Comparison of ENCODE assay signal across 1 cellular context in the genomic region with DNA sequence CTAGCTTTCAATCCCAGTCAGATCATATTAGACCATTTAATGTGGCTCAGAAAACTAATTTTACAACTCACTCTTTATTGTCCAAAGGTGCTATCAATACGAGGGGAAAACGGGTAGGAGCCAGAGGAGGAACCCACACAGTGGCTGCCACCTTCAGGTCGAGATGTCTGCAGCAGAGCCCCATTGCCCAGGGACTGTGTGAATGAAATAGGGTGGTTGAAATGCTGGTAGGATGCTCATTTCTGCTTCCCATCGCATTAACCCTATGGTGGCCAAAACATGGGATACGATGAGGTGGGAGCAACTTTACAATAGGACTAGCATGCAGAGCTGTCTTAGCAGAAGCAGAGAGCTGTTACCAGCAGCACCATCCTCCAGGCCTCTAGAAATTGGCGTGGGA.
TF ChIP-seq lines count a peak whose summit lies in the region.

No MANE protein-coding gene starts in this region.

TF ChIP-seq in GM23338, 12 proteins besides CTCF, POLR2A, EP300 and RAD21 (continued from another document):
- TF ChIP-seq ZNF331 (CRISPR knock-in tag; IDR thresholded peaks at IDR 0.05; ENCODE audit: low read depth) (no peak), REST (IDR thresholded peaks at IDR 0.05; ENCODE audit: unreplicated experiment) (no peak), EZH2 (IDR thresholded peaks at IDR 0.05; ENCODE audit: low read depth, unreplicated experiment) (no peak), POLR2AphosphoS5 (IDR thresholded peaks at IDR 0.05; ENCODE audit: low read depth) (no peak), EZH2phosphoT487 (IDR thresholded peaks at IDR 0.05; ENCODE audit: unreplicated experiment) (no peak), NANOG (IDR thresholded peaks at IDR 0.05; ENCODE audit: borderline replicate concordance) (no peak)
- TF ChIP-seq, protein P1, sequence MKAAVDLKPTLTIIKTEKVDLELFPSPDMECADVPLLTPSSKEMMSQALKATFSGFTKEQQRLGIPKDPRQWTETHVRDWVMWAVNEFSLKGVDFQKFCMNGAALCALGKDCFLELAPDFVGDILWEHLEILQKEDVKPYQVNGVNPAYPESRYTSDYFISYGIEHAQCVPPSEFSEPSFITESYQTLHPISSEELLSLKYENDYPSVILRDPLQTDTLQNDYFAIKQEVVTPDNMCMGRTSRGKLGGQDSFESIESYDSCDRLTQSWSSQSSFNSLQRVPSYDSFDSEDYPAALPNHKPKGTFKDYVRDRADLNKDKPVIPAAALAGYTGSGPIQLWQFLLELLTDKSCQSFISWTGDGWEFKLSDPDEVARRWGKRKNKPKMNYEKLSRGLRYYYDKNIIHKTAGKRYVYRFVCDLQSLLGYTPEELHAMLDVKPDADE (IDR thresholded peaks at IDR 0.05), result no peak
- TF ChIP-seq, protein P2, sequence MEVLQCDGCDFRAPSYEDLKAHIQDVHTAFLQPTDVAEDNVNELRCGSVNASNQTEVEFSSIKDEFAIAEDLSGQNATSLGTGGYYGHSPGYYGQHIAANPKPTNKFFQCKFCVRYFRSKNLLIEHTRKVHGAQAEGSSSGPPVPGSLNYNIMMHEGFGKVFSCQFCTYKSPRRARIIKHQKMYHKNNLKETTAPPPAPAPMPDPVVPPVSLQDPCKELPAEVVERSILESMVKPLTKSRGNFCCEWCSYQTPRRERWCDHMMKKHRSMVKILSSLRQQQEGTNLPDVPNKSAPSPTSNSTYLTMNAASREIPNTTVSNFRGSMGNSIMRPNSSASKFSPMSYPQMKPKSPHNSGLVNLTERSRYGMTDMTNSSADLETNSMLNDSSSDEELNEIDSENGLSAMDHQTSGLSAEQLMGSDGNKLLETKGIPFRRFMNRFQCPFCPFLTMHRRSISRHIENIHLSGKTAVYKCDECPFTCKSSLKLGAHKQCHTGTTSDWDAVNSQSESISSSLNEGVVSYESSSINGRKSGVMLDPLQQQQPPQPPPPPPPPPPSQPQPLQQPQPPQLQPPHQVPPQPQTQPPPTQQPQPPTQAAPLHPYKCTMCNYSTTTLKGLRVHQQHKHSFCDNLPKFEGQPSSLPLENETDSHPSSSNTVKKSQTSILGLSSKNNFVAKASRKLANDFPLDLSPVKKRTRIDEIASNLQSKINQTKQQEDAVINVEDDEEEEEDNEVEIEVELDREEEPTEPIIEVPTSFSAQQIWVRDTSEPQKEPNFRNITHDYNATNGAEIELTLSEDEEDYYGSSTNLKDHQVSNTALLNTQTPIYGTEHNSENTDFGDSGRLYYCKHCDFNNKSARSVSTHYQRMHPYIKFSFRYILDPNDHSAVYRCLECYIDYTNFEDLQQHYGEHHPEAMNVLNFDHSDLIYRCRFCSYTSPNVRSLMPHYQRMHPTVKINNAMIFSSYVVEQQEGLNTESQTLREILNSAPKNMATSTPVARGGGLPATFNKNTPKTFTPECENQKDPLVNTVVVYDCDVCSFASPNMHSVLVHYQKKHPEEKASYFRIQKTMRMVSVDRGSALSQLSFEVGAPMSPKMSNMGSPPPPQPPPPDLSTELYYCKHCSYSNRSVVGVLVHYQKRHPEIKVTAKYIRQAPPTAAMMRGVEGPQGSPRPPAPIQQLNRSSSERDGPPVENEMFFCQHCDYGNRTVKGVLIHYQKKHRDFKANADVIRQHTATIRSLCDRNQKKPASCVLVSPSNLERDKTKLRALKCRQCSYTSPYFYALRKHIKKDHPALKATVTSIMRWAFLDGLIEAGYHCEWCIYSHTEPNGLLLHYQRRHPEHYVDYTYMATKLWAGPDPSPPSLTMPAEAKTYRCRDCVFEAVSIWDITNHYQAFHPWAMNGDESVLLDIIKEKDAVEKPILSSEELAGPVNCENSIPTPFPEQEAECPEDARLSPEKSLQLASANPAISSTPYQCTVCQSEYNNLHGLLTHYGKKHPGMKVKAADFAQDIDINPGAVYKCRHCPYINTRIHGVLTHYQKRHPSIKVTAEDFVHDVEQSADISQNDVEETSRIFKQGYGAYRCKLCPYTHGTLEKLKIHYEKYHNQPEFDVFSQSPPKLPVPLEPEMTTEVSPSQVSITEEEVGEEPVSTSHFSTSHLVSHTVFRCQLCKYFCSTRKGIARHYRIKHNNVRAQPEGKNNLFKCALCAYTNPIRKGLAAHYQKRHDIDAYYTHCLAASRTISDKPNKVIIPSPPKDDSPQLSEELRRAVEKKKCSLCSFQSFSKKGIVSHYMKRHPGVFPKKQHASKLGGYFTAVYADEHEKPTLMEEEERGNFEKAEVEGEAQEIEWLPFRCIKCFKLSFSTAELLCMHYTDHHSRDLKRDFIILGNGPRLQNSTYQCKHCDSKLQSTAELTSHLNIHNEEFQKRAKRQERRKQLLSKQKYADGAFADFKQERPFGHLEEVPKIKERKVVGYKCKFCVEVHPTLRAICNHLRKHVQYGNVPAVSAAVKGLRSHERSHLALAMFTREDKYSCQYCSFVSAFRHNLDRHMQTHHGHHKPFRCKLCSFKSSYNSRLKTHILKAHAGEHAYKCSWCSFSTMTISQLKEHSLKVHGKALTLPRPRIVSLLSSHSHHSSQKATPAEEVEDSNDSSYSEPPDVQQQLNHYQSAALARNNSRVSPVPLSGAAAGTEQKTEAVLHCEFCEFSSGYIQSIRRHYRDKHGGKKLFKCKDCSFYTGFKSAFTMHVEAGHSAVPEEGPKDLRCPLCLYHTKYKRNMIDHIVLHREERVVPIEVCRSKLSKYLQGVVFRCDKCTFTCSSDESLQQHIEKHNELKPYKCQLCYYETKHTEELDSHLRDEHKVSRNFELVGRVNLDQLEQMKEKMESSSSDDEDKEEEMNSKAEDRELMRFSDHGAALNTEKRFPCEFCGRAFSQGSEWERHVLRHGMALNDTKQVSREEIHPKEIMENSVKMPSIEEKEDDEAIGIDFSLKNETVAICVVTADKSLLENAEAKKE (CRISPR knock-in tag; IDR thresholded peaks at IDR 0.05), result no peak
